In genomic region chr7:134640842-134641715, GRCh38 we compare ENCODE assay signal across 27 cellular contexts. TPM values are rescaled to one million over a fixed set of nuclear protein-coding genes. Genes with fewer than 3 reads are reported as not detected.
A peak's percentile ranks its signal among the peaks of the same experiment; 100 is the strongest.
DNase-seq lines count a peak whose midpoint lies in the region; ATAC-seq and TF ChIP-seq lines count a peak whose summit lies in the region.
"Had no signal": no experiment of that assay in that cellular context is flagged by ENCODE, and none has a peak within 500 bp of the region (broad histone marks: within the 10 kb centered on the region; RNA-seq: fewer than 3 reads in every experiment).

No MANE protein-coding gene starts in this region.

- in situ Hi-C loops in IMR-90 (cut with MboI; ENCODE audit: low sequenced_read_pairs), result no loop called here

- H3K79me2 ChIP-seq in OCI-LY7 (ENCODE audit: insufficient read depth, low read depth, low read length), result peaks cover 4% of the 10 kb centered on the region; the same call in 1 of the 2 replicates

- H3K27ac ChIP-seq in IMR-90 (ENCODE audit: insufficient read depth, low read length), result no peak overlapping the region
- H3K27ac ChIP-seq in OCI-LY7 (ENCODE audit: low read depth, low read length, poor library complexity, severe bottlenecking), result no peak overlapping the region
- no peak overlapping the region for H3K27ac ChIP-seq in esophagus squamous epithelium
- H3K27ac ChIP-seq: BLaER1, cardiac muscle cell, ovary, tibial nerve had no signal

- no peak overlapping the region for H2AK5ac ChIP-seq in IMR-90 (ENCODE audit: low read depth, low read length)

- H3K36me3 Mint-ChIP-seq in activated CD8-positive, alpha-beta memory T cell treated with anti-CD3 and anti-CD28 coated beads, Interleukin-2, amount 10 ng/mL, durations not matched to agents 7 days and 5 days, result peaks cover 13% of the 10 kb centered on the region
- peaks cover 10% of the 10 kb centered on the region for H3K36me3 Mint-ChIP-seq in natural killer cell treated with Interleukin-12 subunit alpha and Interleukin-12 subunit beta and Interleukin-15 and Interleukin-18, amount 100 ng/mL, for 72 hours
- H3K36me3 Mint-ChIP-seq: naive B cell had no signal

- TF ChIP-seq POLR2A in IMR-90 (IDR thresholded peaks at IDR 0.05; ENCODE audit: low read depth, low read length) (no peak), esophagus squamous epithelium (IDR thresholded peaks at IDR 0.05) (no peak)

- no peak overlapping the region for H3K9ac ChIP-seq in IMR-90 (ENCODE audit: low read depth, low read length)
- H3K9ac ChIP-seq: BLaER1 had no signal

- H3K56ac ChIP-seq in IMR-90 (ENCODE audit: extremely low read depth, insufficient read depth, low read length), result no peak overlapping the region

- no peaks in the 10 kb centered on the region for H3K9me3 ChIP-seq in IMR-90 (ENCODE audit: control insufficient read depth, insufficient read depth, low read length)
- no peaks in the 10 kb centered on the region for H3K9me3 ChIP-seq in OCI-LY7 (ENCODE audit: low read length)
- no peaks in the 10 kb centered on the region for H3K9me3 ChIP-seq in esophagus squamous epithelium
- H3K9me3 ChIP-seq: ovary, tibial nerve had no signal

- POLR2A ChIA-PET in IMR-90 (lab: Charles Lee; ENCODE audit: unreplicated experiment), result no interaction called here
- POLR2A ChIA-PET in OCI-LY7 (lab: Charles Lee), result interaction anchor here (0.8 to 1.3 kb wide), 3 partner anchors 17 to 170 kb away, joined by 3 to 7 read pairs (median 3); no protein-coding TSS in a partner anchor

- BruUV-seq in IMR-90 (replicated peaks; lab: Mats Ljungman, UMichigan) (no TSS peak), OCI-LY7 (replicated peaks; lab: Mats Ljungman, UMichigan) (no TSS peak)

- H3K4me3 ChIP-seq in IMR-90 (ENCODE audit: insufficient read depth, low read depth, low read length), result no peak overlapping the region
- H3K4me3 ChIP-seq in OCI-LY7 (ENCODE audit: low read depth, low read length, poor library complexity, severe bottlenecking), result no peak overlapping the region
- no peak overlapping the region for H3K4me3 ChIP-seq in esophagus squamous epithelium
- H3K4me3 ChIP-seq: BLaER1, cardiac muscle cell, GM23338, ovary, spleen, tibial nerve had no signal

- WGBS in IMR-90 (ENCODE audit: extremely low coverage in 2 of 2, insufficient read length in 1 of 2), 2 experiments, result no CpG with 5 or more reads among the region's 3 CpGs
- WGBS in esophagus squamous epithelium, 2 donors, result 85 to 89% methylated on average over 3 of the region's 3 CpGs

- H4K8ac ChIP-seq in IMR-90 (ENCODE audit: low read depth in 2 of 2, low read length in 2 of 2), result no peak overlapping the region

- peaks cover 4% of the 10 kb centered on the region for H3K9me3 Mint-ChIP-seq in activated CD8-positive, alpha-beta memory T cell treated with anti-CD3 and anti-CD28 coated beads, Interleukin-2, amount 10 ng/mL, durations not matched to agents 7 days and 5 days (ENCODE audit: low read depth)
- peaks cover 10% of the 10 kb centered on the region for H3K9me3 Mint-ChIP-seq in natural killer cell treated with Interleukin-12 subunit alpha and Interleukin-12 subunit beta and Interleukin-15 and Interleukin-18, amount 100 ng/mL, for 72 hours
- H3K9me3 Mint-ChIP-seq: stimulated activated naive CD8-positive, alpha-beta T cell treated with anti-CD3 and anti-CD28 coated beads, Interleukin-15, Interleukin-2, amounts not matched to agents 100 ng/mL and 50 ng/mL, for 24 hours had no signal

- intact Hi-C loops in IMR-90 (cut with micrococcal nuclease) (no loop called here), OCI-LY7 (cut with micrococcal nuclease; ENCODE audit: unreplicated experiment) (loop anchor here (10.0 kb wide), 1 partner anchor 1714 kb away; no protein-coding TSS in a partner anchor), esophagus squamous epithelium (cut with DNase I) (no loop called here)

- 0 out of 2 replicates have a peak overlapping the region, but pooled peaks have one; percentile 17 for H2BK120ac ChIP-seq in IMR-90 (ENCODE audit: low read depth, low read length)

- no peaks in the 10 kb centered on the region for H3K27me3 ChIP-seq in IMR-90 (ENCODE audit: control insufficient read depth, insufficient read depth, low read length)
- H3K27me3 ChIP-seq in esophagus squamous epithelium, result no peaks in the 10 kb centered on the region
- H3K27me3 ChIP-seq: BLaER1, ovary, spleen, tibial nerve had no signal

- peaks cover 48% of the 10 kb centered on the region for H3K4me1 Mint-ChIP-seq in activated CD8-positive, alpha-beta memory T cell treated with anti-CD3 and anti-CD28 coated beads, Interleukin-2, amount 10 ng/mL, durations not matched to agents 7 days and 5 days
- peaks cover 48 to 49% of the 10 kb centered on the region in 2 donors for H3K4me1 Mint-ChIP-seq in natural killer cell treated with Interleukin-12 subunit alpha and Interleukin-12 subunit beta and Interleukin-15 and Interleukin-18, amount 100 ng/mL, for 72 hours (ENCODE audit: low read depth in 2 of 2)
- H3K4me1 Mint-ChIP-seq: GM23338 had no signal

- H3K36me3 ChIP-seq in IMR-90 (ENCODE audit: control insufficient read depth, insufficient read depth, low read length) (no peaks in the 10 kb centered on the region), OCI-LY7 (ENCODE audit: insufficient read depth, low read length) (no peaks in the 10 kb centered on the region), esophagus squamous epithelium (no peaks in the 10 kb centered on the region)
- H3K36me3 ChIP-seq: BLaER1, cardiac muscle cell, ovary, spleen, tibial nerve had no signal

- 0 out of 2 replicates have a peak overlapping the region, but pooled peaks have one; percentile 36 for H2BK20ac ChIP-seq in IMR-90 (ENCODE audit: low read depth, low read length)

- H3K4me3 Mint-ChIP-seq in activated CD8-positive, alpha-beta memory T cell treated with anti-CD3 and anti-CD28 coated beads, Interleukin-2, amount 10 ng/mL, durations not matched to agents 7 days and 5 days, result no peak overlapping the region
- H3K4me3 Mint-ChIP-seq in natural killer cell treated with Interleukin-12 subunit alpha and Interleukin-12 subunit beta and Interleukin-15 and Interleukin-18, amount 100 ng/mL, for 72 hours, result peak overlapping the region; percentile 85
- H3K4me3 Mint-ChIP-seq: GM23338; stimulated activated naive CD8-positive, alpha-beta T cell treated with anti-CD3 and anti-CD28 coated beads, Interleukin-15, Interleukin-2, amounts not matched to agents 100 ng/mL and 50 ng/mL, for 24 hours had no signal

- H3K4me2 ChIP-seq in IMR-90 (ENCODE audit: low read depth, low read length) (no peak overlapping the region), OCI-LY7 (ENCODE audit: low read length) (no peak overlapping the region)
- H3K4me2 ChIP-seq: BLaER1, GM23338 had no signal

- no peak for DNase-seq in activated CD8-positive, alpha-beta memory T cell treated with anti-CD3 and anti-CD28 coated beads, Interleukin-2, amount 10 ng/mL, durations not matched to agents 7 days and 5 days
- DNase-seq in activated CD8-positive, alpha-beta memory T cell treated with anti-CD3 and anti-CD28 coated beads, Interleukin-2, amount 50 U/mL, for 48 hours, result no peak
- DNase-seq in IMR-90 (peak; percentile 47), amniotic epithelial cell (ENCODE audit: low read depth) (peak; percentile 53), KG1 (lab: John Stamatoyannopoulos, UW) (no peak), OCI-LY7 (ENCODE audit: low spot score) (no peak), esophagus squamous epithelium (lab: John Stamatoyannopoulos, UW) (no peak)
- peak; percentile 65 for DNase-seq in natural killer cell treated with Interleukin-12 subunit alpha and Interleukin-12 subunit beta and Interleukin-15 and Interleukin-18, amount 100 ng/mL, for 72 hours (ENCODE audit: low spot score)
- DNase-seq: activated CD4-positive, alpha-beta T cell treated with anti-CD3 and anti-CD28 coated beads for 48 hours; activated T-cell treated with anti-CD3 and anti-CD28 coated beads, Interleukin-2, amount 50 U/mL, for 48 hours; amygdala; dermis blood vessel endothelial cell; left colon; naive B cell; NCI-H1092 treated with DMSO at 0.1 percent for 48 hours; NCI-H1930; NCI-H345; NCI-H82; ovary; Right ventricle myocardium superior; spleen; stimulated activated CD4-positive, alpha-beta T cell treated with anti-CD3 and anti-CD28 coated beads, Interleukin-4, amount 100 ng/mL, for 24 hours had no signal

- H3K9me1 ChIP-seq in IMR-90 (ENCODE audit: insufficient read depth, low read length), result peaks cover 10% of the 10 kb centered on the region; the same call in 1 of the 2 replicates

- no peak overlapping the region; the same call in 1 of the 2 replicates for H4K91ac ChIP-seq in IMR-90 (ENCODE audit: insufficient read depth, low read depth, low read length)

- H2AK9ac ChIP-seq in IMR-90 (replicated peaks; ENCODE audit: low read depth, low read length, poor library complexity), result no peak overlapping the region

- H3K4me1 ChIP-seq in IMR-90 (ENCODE audit: control insufficient read depth, insufficient read depth, low read length) (peaks cover 8% of the 10 kb centered on the region), OCI-LY7 (ENCODE audit: insufficient read depth, low read length, poor library complexity, severe bottlenecking) (peaks cover 10% of the 10 kb centered on the region), esophagus squamous epithelium (peaks cover 10 to 14% (median 11%) of the 10 kb centered on the region in 3 donors)

- H2BK5ac ChIP-seq in IMR-90 (ENCODE audit: low read depth, low read length, poor library complexity, severe bottlenecking), result no peak overlapping the region

- H3K14ac ChIP-seq in IMR-90 (replicated peaks; ENCODE audit: low read depth, low read length), result no peak overlapping the region

- no peak overlapping the region; the same call in 1 of the 2 replicates for H3K4ac ChIP-seq in IMR-90 (ENCODE audit: low read depth, low read length)

- H4K20me1 ChIP-seq in IMR-90 (ENCODE audit: insufficient read depth, low read length), result no peaks in the 10 kb centered on the region
- H4K20me1 ChIP-seq in OCI-LY7 (ENCODE audit: insufficient read depth, low read length), result no peaks in the 10 kb centered on the region
- H4K20me1 ChIP-seq: BLaER1 had no signal

- TF ChIP-seq CTCF in IMR-90 (conservative IDR thresholded peaks at IDR 0.05; ENCODE audit: low read depth, low read length) (no peak), OCI-LY7 (conservative IDR thresholded peaks at IDR 0.05; ENCODE audit: low read length) (no peak), esophagus squamous epithelium (IDR thresholded peaks at IDR 0.05) (no peak)

- CTCF ChIA-PET in activated CD8-positive, alpha-beta memory T cell treated with anti-CD3 and anti-CD28 coated beads, Interleukin-2, amount 10 ng/mL, durations not matched to agents 7 days and 5 days (lab: Charles Lee), result interaction anchor here (1.3 kb wide), 1 partner anchor 35 kb away, joined by 3 read pairs; no protein-coding TSS in a partner anchor
- CTCF ChIA-PET in IMR-90 (lab: Yijun Ruan, JAX), result no interaction called here
- CTCF ChIA-PET in OCI-LY7 (lab: Charles Lee; ENCODE audit: unreplicated experiment), result no interaction called here

- no peaks in the 10 kb centered on the region for H3K27me3 Mint-ChIP-seq in activated CD8-positive, alpha-beta memory T cell treated with anti-CD3 and anti-CD28 coated beads, Interleukin-2, amount 10 ng/mL, durations not matched to agents 7 days and 5 days
- no peaks in the 10 kb centered on the region for H3K27me3 Mint-ChIP-seq in natural killer cell treated with Interleukin-12 subunit alpha and Interleukin-12 subunit beta and Interleukin-15 and Interleukin-18, amount 100 ng/mL, for 72 hours
- H3K27me3 Mint-ChIP-seq: naive B cell; stimulated activated naive CD8-positive, alpha-beta T cell treated with anti-CD3 and anti-CD28 coated beads, Interleukin-15, Interleukin-2, amounts not matched to agents 100 ng/mL and 50 ng/mL, for 24 hours had no signal

- no peak overlapping the region for H2AFZ ChIP-seq in IMR-90 (replicated peaks; ENCODE audit: low read length, poor library complexity)
- H2AFZ ChIP-seq in OCI-LY7 (ENCODE audit: low read length), result no peak overlapping the region
- H2AFZ ChIP-seq: GM23338 had no signal

- no peak overlapping the region for H3K23ac ChIP-seq in IMR-90 (ENCODE audit: low read depth, low read length)

- H2BK15ac ChIP-seq in IMR-90 (ENCODE audit: low read depth, low read length), result peak overlapping the region; percentile 15; the same call in 1 of the 3 replicates

- dilution Hi-C loops in IMR-90 (cut with HindIII; ENCODE audit: low sequenced_read_pairs, unreplicated experiment), result no loop called here

- ATAC-seq in activated CD8-positive, alpha-beta memory T cell treated with anti-CD3 and anti-CD28 coated beads, Interleukin-2, amount 10 ng/mL, durations not matched to agents 7 days and 5 days, result peak; percentile 70
- ATAC-seq in IMR-90 (ENCODE audit: low read depth), result 0 out of 2 replicates have a peak, but pooled peaks have one; percentile 5
- peak; percentile 88 to 91 for ATAC-seq in natural killer cell treated with Interleukin-12 subunit alpha and Interleukin-12 subunit beta and Interleukin-15 and Interleukin-18, amount 100 ng/mL, for 72 hours
- ATAC-seq: GM23338, left colon had no signal

- TF ChIP-seq RAD21 in IMR-90 (IDR thresholded peaks at IDR 0.05; ENCODE audit: low read length), result no peak

- peaks cover 6 to 11% of the 10 kb centered on the region in 2 experiments for H3K79me1 ChIP-seq in IMR-90 (ENCODE audit: low read depth in 1 of 2, low read length in 2 of 2)

- no peak overlapping the region for H4K5ac ChIP-seq in IMR-90 (ENCODE audit: low read depth, low read length)

- no peak overlapping the region for H3K18ac ChIP-seq in IMR-90 (ENCODE audit: low read depth, low read length)

- H3K9me2 ChIP-seq in OCI-LY7 (ENCODE audit: insufficient read depth, low read length), result no peaks in the 10 kb centered on the region

- peak overlapping the region; percentile 69 for H3K27ac Mint-ChIP-seq in activated CD8-positive, alpha-beta memory T cell treated with anti-CD3 and anti-CD28 coated beads, Interleukin-2, amount 10 ng/mL, durations not matched to agents 7 days and 5 days
- H3K27ac Mint-ChIP-seq in natural killer cell treated with Interleukin-12 subunit alpha and Interleukin-12 subunit beta and Interleukin-15 and Interleukin-18, amount 100 ng/mL, for 72 hours, result no peak overlapping the region
- H3K27ac Mint-ChIP-seq: GM23338; stimulated activated naive CD8-positive, alpha-beta T cell treated with anti-CD3 and anti-CD28 coated beads, Interleukin-15, Interleukin-2, amounts not matched to agents 100 ng/mL and 50 ng/mL, for 24 hours had no signal

RNA-seq across cellular contexts. Expression of gene BPGM, which starts 5.6 kb away (rescaled TPM):
- total RNA-seq in activated CD8-positive, alpha-beta memory T cell treated with anti-CD3 and anti-CD28 coated beads, Interleukin-2, amount 10 ng/mL, durations not matched to agents 7 days and 5 days, result 10 to 100 TPM; 18.6 to 19.7 TPM
- 18.8 and 32.8 TPM in 2 replicates for total RNA-seq in IMR-90 (2012; rRNA removed)
- polyA plus RNA-seq in IMR-90 (2012; rRNA removed), result 16.8 and 20.0 TPM in 2 replicates
- polyA plus RNA-seq in IMR-90 (2012; cell fraction: cytosol; rRNA removed), result 5.1 and 9.8 TPM in 2 replicates
- 1.6 and 14.7 TPM in 2 replicates for polyA plus RNA-seq in IMR-90 (2012; cell fraction: nucleus; rRNA removed; ENCODE audit: low replicate concordance)
- total RNA-seq in natural killer cell treated with Interleukin-12 subunit alpha and Interleukin-12 subunit beta and Interleukin-15 and Interleukin-18, amount 100 ng/mL, for 72 hours, result 10 to 100 TPM; 30.2 to 68.1 TPM
- total RNA-seq in OCI-LY7 (2014; rRNA removed; shearing (Covaris generic)), result 18.7 and 23.5 TPM in 2 replicates
- 16.6 and 20.6 TPM in 2 replicates for total RNA-seq in OCI-LY7 (2022)
- total RNA-seq in esophagus squamous epithelium, result 10 to 100 TPM in 2 of 4 donors, 1 to 10 TPM in 2; 4.4 to 16.8 (median 11.3) TPM

Comparison
In these comparisons a context has a peak if more than half of its experiments do, and no peak if none do; other contexts are left out.
1. ATAC-seq: peak in every context shown above with its lines; median percentile 90 in natural killer cell treated with Interleukin-12 subunit alpha and Interleukin-12 subunit beta and Interleukin-15 and Interleukin-18, amount 100 ng/mL, for 72 hours; 70 in activated CD8-positive, alpha-beta memory T cell treated with anti-CD3 and anti-CD28 coated beads, Interleukin-2, amount 10 ng/mL, durations not matched to agents 7 days and 5 days; 5 in IMR-90.
2. DNase-seq: peak in IMR-90 (single experiment), amniotic epithelial cell (single experiment) and natural killer cell treated with Interleukin-12 subunit alpha and Interleukin-12 subunit beta and Interleukin-15 and Interleukin-18, amount 100 ng/mL, for 72 hours (single experiment); none in activated CD8-positive, alpha-beta memory T cell treated with anti-CD3 and anti-CD28 coated beads, Interleukin-2, amount 10 ng/mL, durations not matched to agents 7 days and 5 days (single experiment), activated CD8-positive, alpha-beta memory T cell treated with anti-CD3 and anti-CD28 coated beads, Interleukin-2, amount 50 U/mL, for 48 hours (single experiment), KG1 (single experiment), OCI-LY7 (single experiment) and esophagus squamous epithelium (single experiment).